In the genomic region with DNA sequence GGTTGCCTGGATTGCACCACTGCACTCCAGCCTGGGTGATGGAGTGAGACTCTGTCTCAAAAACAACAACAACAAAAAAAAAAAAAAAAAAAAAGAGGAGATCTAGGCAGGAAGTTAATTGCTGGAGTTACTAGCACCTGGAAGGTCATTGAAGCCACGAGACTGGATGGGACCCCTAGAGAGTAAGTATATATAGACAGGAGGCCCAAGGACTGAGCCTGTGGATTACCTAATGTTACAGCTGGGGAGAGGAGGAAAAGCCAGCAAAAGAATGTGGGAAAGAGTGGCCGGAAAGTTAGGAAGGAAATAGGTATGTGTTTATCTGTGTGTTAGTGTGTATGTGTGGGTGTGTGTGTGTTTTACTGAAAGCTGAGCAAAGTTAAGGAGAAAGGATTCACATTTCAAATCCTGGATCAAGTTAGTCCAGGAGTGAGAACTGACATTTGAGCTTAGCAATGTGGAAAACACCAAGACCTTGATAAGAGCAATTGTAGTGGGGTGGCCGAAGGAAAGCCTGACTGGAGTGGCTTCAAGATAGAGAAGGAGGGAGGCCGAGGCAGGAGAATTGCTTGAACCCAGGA, we compare ENCODE assay signal across 20 cellular contexts.
"Had no signal": no experiment of that assay in that cellular context is flagged by ENCODE, and none has a peak within 500 bp of the region (broad histone marks: within the 10 kb centered on the region; RNA-seq: fewer than 3 reads in every experiment).

No MANE protein-coding gene starts in this region.

- DNase-seq: activated CD4-positive, alpha-beta memory T cell treated with anti-CD3 and anti-CD28 coated beads for 36 hours; activated CD4-positive, alpha-beta T cell treated with anti-CD3 and anti-CD28 coated beads for 36 hours; activated naive CD8-positive, alpha-beta T cell treated with anti-CD3 and anti-CD28 coated beads, Interleukin-2, amount 10 ng/mL, durations not matched to agents 7 days and 5 days; anterior cingulate cortex; central memory CD4-positive, alpha-beta T cell; gastrocnemius medialis; head of caudate nucleus; immature natural killer cell; kidney glomerular epithelial cell; naive thymus-derived CD8-positive, alpha-beta T cell; sigmoid colon; stimulated activated CD4-positive, alpha-beta T cell treated with anti-CD3 and anti-CD28 coated beads, Interleukin-4, amount 100 ng/mL, for 24 hours; SW 1271; upper lobe of left lung had no signal

- H3K27me3 Mint-ChIP-seq: activated CD4-positive, alpha-beta memory T cell treated with anti-CD3 and anti-CD28 coated beads for 36 hours; activated CD4-positive, alpha-beta T cell treated with anti-CD3 and anti-CD28 coated beads for 36 hours; memory B cell; naive thymus-derived CD8-positive, alpha-beta T cell had no signal

- H3K4me3 Mint-ChIP-seq: activated CD4-positive, alpha-beta memory T cell treated with anti-CD3 and anti-CD28 coated beads for 36 hours; activated CD4-positive, alpha-beta T cell treated with anti-CD3 and anti-CD28 coated beads for 36 hours; activated naive CD8-positive, alpha-beta T cell treated with anti-CD3 and anti-CD28 coated beads, Interleukin-2, amount 10 ng/mL, durations not matched to agents 7 days and 5 days; brain; immature natural killer cell; memory B cell; naive thymus-derived CD8-positive, alpha-beta T cell; stimulated activated effector memory CD8-positive, alpha-beta T cell treated with anti-CD3 and anti-CD28 coated beads, Interleukin-12 subunit alpha, Interleukin-12 subunit beta, amount 100 ng/mL, for 72 hours had no signal

- H3K36me3 ChIP-seq: gastrocnemius medialis, sigmoid colon, thoracic aorta, upper lobe of left lung had no signal

- H3K27me3 ChIP-seq: gastrocnemius medialis, sigmoid colon, upper lobe of left lung had no signal

- H3K27ac ChIP-seq: gastrocnemius medialis, sigmoid colon, thoracic aorta, upper lobe of left lung had no signal

- ATAC-seq: activated CD4-positive, alpha-beta T cell treated with anti-CD3 and anti-CD28 coated beads for 36 hours; gastrocnemius medialis; naive thymus-derived CD8-positive, alpha-beta T cell; stimulated activated effector memory CD8-positive, alpha-beta T cell treated with anti-CD3 and anti-CD28 coated beads, Interleukin-12 subunit alpha, Interleukin-12 subunit beta, amount 100 ng/mL, for 72 hours had no signal

- H3K9me3 ChIP-seq: gastrocnemius medialis, sigmoid colon, thoracic aorta, upper lobe of left lung had no signal

- FAIRE-seq: colon, TTC549 had no signal

- H3K27ac Mint-ChIP-seq: activated CD4-positive, alpha-beta memory T cell treated with anti-CD3 and anti-CD28 coated beads for 36 hours; activated CD4-positive, alpha-beta T cell treated with anti-CD3 and anti-CD28 coated beads for 36 hours; activated naive CD8-positive, alpha-beta T cell treated with anti-CD3 and anti-CD28 coated beads, Interleukin-2, amount 10 ng/mL, durations not matched to agents 7 days and 5 days; brain; memory B cell; naive thymus-derived CD8-positive, alpha-beta T cell; stimulated activated effector memory CD8-positive, alpha-beta T cell treated with anti-CD3 and anti-CD28 coated beads, Interleukin-12 subunit alpha, Interleukin-12 subunit beta, amount 100 ng/mL, for 72 hours had no signal

- H3K9me3 Mint-ChIP-seq: activated CD4-positive, alpha-beta memory T cell treated with anti-CD3 and anti-CD28 coated beads for 36 hours; brain; immature natural killer cell; memory B cell; stimulated activated effector memory CD8-positive, alpha-beta T cell treated with anti-CD3 and anti-CD28 coated beads, Interleukin-12 subunit alpha, Interleukin-12 subunit beta, amount 100 ng/mL, for 72 hours had no signal

- H3K36me3 Mint-ChIP-seq: activated CD4-positive, alpha-beta memory T cell treated with anti-CD3 and anti-CD28 coated beads for 36 hours; activated naive CD8-positive, alpha-beta T cell treated with anti-CD3 and anti-CD28 coated beads, Interleukin-2, amount 10 ng/mL, durations not matched to agents 7 days and 5 days; brain; immature natural killer cell; stimulated activated effector memory CD8-positive, alpha-beta T cell treated with anti-CD3 and anti-CD28 coated beads, Interleukin-12 subunit alpha, Interleukin-12 subunit beta, amount 100 ng/mL, for 72 hours had no signal

- H3K4me3 ChIP-seq: gastrocnemius medialis, sigmoid colon, thoracic aorta, upper lobe of left lung had no signal
